Comparison of ENCODE assay signal across 1 cellular context in genomic region chr1:114131526-114132220, GRCh38.
TF ChIP-seq lines count a peak whose summit lies in the region.

No MANE protein-coding gene starts in this region.

TF ChIP-seq in HCT116, 20 proteins besides CTCF, POLR2A, EP300 and RAD21:
- no peak for TF ChIP-seq YY1 (IDR thresholded peaks at IDR 0.05; ENCODE audit: extremely low read depth, insufficient replicate concordance, low read depth, low read length)
- TF ChIP-seq TCF7L2 (IDR thresholded peaks at IDR 0.05; ENCODE audit: borderline replicate concordance, extremely low read depth, insufficient read depth, insufficient read length), result no peak
- no peak for TF ChIP-seq REST (IDR thresholded peaks at IDR 0.05; ENCODE audit: low read depth)
- no peak for TF ChIP-seq FOSL1 (IDR thresholded peaks at IDR 0.05; ENCODE audit: low read depth)
- TF ChIP-seq ATF3 (IDR thresholded peaks at IDR 0.05), result no peak
- TF ChIP-seq ZBTB33 (IDR thresholded peaks at IDR 0.05; ENCODE audit: extremely low read depth, insufficient replicate concordance, low read length), result no peak
- no peak for TF ChIP-seq EZH2 (IDR thresholded peaks at IDR 0.05)
- TF ChIP-seq CBX3 (IDR thresholded peaks at IDR 0.05; ENCODE audit: low read depth), result no peak
- TF ChIP-seq SIN3A (IDR thresholded peaks at IDR 0.05; ENCODE audit: low read depth), result no peak
- TF ChIP-seq POLR2AphosphoS5 (IDR thresholded peaks at IDR 0.05; ENCODE audit: low read depth, low read length), result no peak
- no peak for TF ChIP-seq ELF1 (IDR thresholded peaks at IDR 0.05; ENCODE audit: borderline replicate concordance, low read depth)
- TF ChIP-seq ZFX (IDR thresholded peaks at IDR 0.05), result no peak
- no peak for TF ChIP-seq ZNF274 (IDR thresholded peaks at IDR 0.05; ENCODE audit: low read depth, low read length)
- TF ChIP-seq SP1 (IDR thresholded peaks at IDR 0.05; ENCODE audit: low read depth), result no peak
- no peak for TF ChIP-seq SRF (IDR thresholded peaks at IDR 0.05; ENCODE audit: low read depth)
- TF ChIP-seq EGR1 (IDR thresholded peaks at IDR 0.05; ENCODE audit: low read depth), result no peak
- TF ChIP-seq MAX (IDR thresholded peaks at IDR 0.05), result no peak
- no peak for TF ChIP-seq CEBPB (IDR thresholded peaks at IDR 0.05; ENCODE audit: low read depth)
